23 cellular contexts compared by ENCODE assay signal in genomic region chr7:123075838-123076462, GRCh38.
DNase-seq lines count a peak whose midpoint lies in the region; ATAC-seq and TF ChIP-seq lines count a peak whose summit lies in the region.
"Had no signal": no experiment of that assay in that cellular context is flagged by ENCODE, and none has a peak within 500 bp of the region (broad histone marks: within the 10 kb centered on the region; RNA-seq: fewer than 3 reads in every experiment).

No MANE protein-coding gene starts in this region.

- H3K27me3 Mint-ChIP-seq in progenitor cell of endocrine pancreas = no peaks in the 10 kb centered on the region
- no peaks in the 10 kb centered on the region; the same call in 1 of the 2 replicates for H3K27me3 Mint-ChIP-seq in HFFc6 (ENCODE audit: insufficient read depth)
- H3K27me3 Mint-ChIP-seq: activated CD4-positive, alpha-beta T cell treated with anti-CD3 and anti-CD28 coated beads for 36 hours; activated CD8-positive, alpha-beta memory T cell treated with anti-CD3 and anti-CD28 coated beads, Interleukin-2, amount 10 ng/mL, durations not matched to agents 7 days and 5 days; central memory CD8-positive, alpha-beta T cell; effector memory CD8-positive, alpha-beta T cell; IgD-negative memory B cell; stimulated activated naive B cell treated with anti-CD40 and anti-IgM and Interleukin-4, amounts not matched to agents 10 μg/mL and 1 μg/mL and 100 μg/mL, for 72 hours had no signal

- H3K9ac ChIP-seq in OCI-LY3 (ENCODE audit: low read length) = peak overlapping the region; percentile 67

- no peak for TF ChIP-seq CTCF in OCI-LY3 (IDR thresholded peaks at IDR 0.05; ENCODE audit: low read depth, low read length)
- TF ChIP-seq CTCF in progenitor cell of endocrine pancreas (IDR thresholded peaks at IDR 0.05; ENCODE audit: unreplicated experiment) = no peak
- TF ChIP-seq CTCF in HFFc6 (IDR thresholded peaks at IDR 0.05) = no peak

- H3K27ac ChIP-seq in OCI-LY3 (ENCODE audit: low read length) = peak overlapping the region; percentile 95

- H2AFZ ChIP-seq in OCI-LY3 (ENCODE audit: low read depth, low read length) = peak overlapping the region; percentile 61

- H3K9me3 Mint-ChIP-seq in progenitor cell of endocrine pancreas (ENCODE audit: low read depth) (peaks cover 2% of the 10 kb centered on the region), HFFc6 (peaks cover 17% of the 10 kb centered on the region)
- H3K9me3 Mint-ChIP-seq: central memory CD8-positive, alpha-beta T cell; effector memory CD8-positive, alpha-beta T cell; neural crest cell had no signal

- DNase-seq in progenitor cell of endocrine pancreas (ENCODE audit: low spot score, unreplicated experiment) (no peak), midbrain (lab: John Stamatoyannopoulos, UW) (no peak), HFFc6 (no peak), DMS153 (lab: John Stamatoyannopoulos, UW) (no peak)
- no peak for DNase-seq in stimulated activated naive CD4-positive, alpha-beta T cell treated with Interleukin-2 at 50 U/mL for 16 hours (lab: John Stamatoyannopoulos, UW)
- DNase-seq: activated CD4-positive, alpha-beta T cell treated with anti-CD3 and anti-CD28 coated beads for 36 hours; activated CD8-positive, alpha-beta memory T cell treated with anti-CD3 and anti-CD28 coated beads, Interleukin-2, amount 10 ng/mL, durations not matched to agents 7 days and 5 days; activated effector memory CD4-positive, alpha-beta T cell treated with anti-CD3 and anti-CD28 coated beads, Interleukin-2, amount 50 U/mL, for 16 hours; amygdala; COR-L47; effector memory CD8-positive, alpha-beta T cell; glutamatergic neuron; mesenchymal stem cell; NCI-H2029; stimulated activated naive B cell treated with anti-CD40 and anti-IgM and Interleukin-4, amounts not matched to agents 10 μg/mL and 1 μg/mL and 100 μg/mL, for 72 hours; T1000; trophoblast cell had no signal

- peaks cover 6% of the 10 kb centered on the region for H3K4me1 Mint-ChIP-seq in progenitor cell of endocrine pancreas (ENCODE audit: low read depth)
- no peaks in the 10 kb centered on the region for H3K4me1 Mint-ChIP-seq in HFFc6 (ENCODE audit: low read depth)
- H3K4me1 Mint-ChIP-seq: activated CD4-positive, alpha-beta T cell treated with anti-CD3 and anti-CD28 coated beads for 36 hours; activated CD8-positive, alpha-beta memory T cell treated with anti-CD3 and anti-CD28 coated beads, Interleukin-2, amount 10 ng/mL, durations not matched to agents 7 days and 5 days; central memory CD8-positive, alpha-beta T cell; IgD-negative memory B cell; neural crest cell; stimulated activated naive B cell treated with anti-CD40 and anti-IgM and Interleukin-4, amounts not matched to agents 10 μg/mL and 1 μg/mL and 100 μg/mL, for 72 hours had no signal

- peak overlapping the region; percentile 75 for H3K4me2 ChIP-seq in OCI-LY3 (ENCODE audit: low read length)

- H3K4me3 Mint-ChIP-seq in progenitor cell of endocrine pancreas (ENCODE audit: low read depth) (no peak overlapping the region), HFFc6 (no peak overlapping the region)
- H3K4me3 Mint-ChIP-seq: activated CD4-positive, alpha-beta T cell treated with anti-CD3 and anti-CD28 coated beads for 36 hours; activated CD8-positive, alpha-beta memory T cell treated with anti-CD3 and anti-CD28 coated beads, Interleukin-2, amount 10 ng/mL, durations not matched to agents 7 days and 5 days; central memory CD8-positive, alpha-beta T cell; effector memory CD8-positive, alpha-beta T cell; IgD-negative memory B cell; neural crest cell; stimulated activated naive B cell treated with anti-CD40 and anti-IgM and Interleukin-4, amounts not matched to agents 10 μg/mL and 1 μg/mL and 100 μg/mL, for 72 hours had no signal

- no peaks in the 10 kb centered on the region for H3K36me3 ChIP-seq in OCI-LY3 (replicated peaks; ENCODE audit: low read depth, low read length)

- H3K4me3 ChIP-seq in OCI-LY3 (ENCODE audit: low read length) = peak overlapping the region; percentile 53

- H4K20me1 ChIP-seq in OCI-LY3 (ENCODE audit: insufficient read depth, low read length) = no peaks in the 10 kb centered on the region

- peak overlapping the region; percentile 26 for H3K27ac Mint-ChIP-seq in progenitor cell of endocrine pancreas
- H3K27ac Mint-ChIP-seq in HFFc6 = no peak overlapping the region
- H3K27ac Mint-ChIP-seq: activated CD4-positive, alpha-beta T cell treated with anti-CD3 and anti-CD28 coated beads for 36 hours; activated CD8-positive, alpha-beta memory T cell treated with anti-CD3 and anti-CD28 coated beads, Interleukin-2, amount 10 ng/mL, durations not matched to agents 7 days and 5 days; effector memory CD8-positive, alpha-beta T cell; IgD-negative memory B cell; stimulated activated naive B cell treated with anti-CD40 and anti-IgM and Interleukin-4, amounts not matched to agents 10 μg/mL and 1 μg/mL and 100 μg/mL, for 72 hours had no signal

- H3K36me3 Mint-ChIP-seq in progenitor cell of endocrine pancreas (ENCODE audit: insufficient read depth) (no peaks in the 10 kb centered on the region), HFFc6 (ENCODE audit: low read depth) (no peaks in the 10 kb centered on the region)
- H3K36me3 Mint-ChIP-seq: activated CD8-positive, alpha-beta memory T cell treated with anti-CD3 and anti-CD28 coated beads, Interleukin-2, amount 10 ng/mL, durations not matched to agents 7 days and 5 days; IgD-negative memory B cell; stimulated activated naive B cell treated with anti-CD40 and anti-IgM and Interleukin-4, amounts not matched to agents 10 μg/mL and 1 μg/mL and 100 μg/mL, for 72 hours had no signal

- no peaks in the 10 kb centered on the region for H3K79me2 ChIP-seq in OCI-LY3 (ENCODE audit: low read length)

- no peaks in the 10 kb centered on the region for H3K9me3 ChIP-seq in OCI-LY3 (ENCODE audit: insufficient read depth, low read length)

- H3K4me1 ChIP-seq in OCI-LY3 (ENCODE audit: low read length) = peaks cover 57% of the 10 kb centered on the region

- H3K27me3 ChIP-seq in OCI-LY3 (ENCODE audit: low read depth, low read length) = no peaks in the 10 kb centered on the region

- ATAC-seq in GM19351 (IDR thresholded peaks at IDR 0.05; ENCODE audit: unreplicated experiment) = peak; percentile 71
- ATAC-seq in HG02885 (IDR thresholded peaks at IDR 0.05; ENCODE audit: poor library complexity, unreplicated experiment) = peak; percentile 85
- ATAC-seq: activated CD4-positive, alpha-beta T cell treated with anti-CD3 and anti-CD28 coated beads for 36 hours; activated CD8-positive, alpha-beta memory T cell treated with anti-CD3 and anti-CD28 coated beads, Interleukin-2, amount 10 ng/mL, durations not matched to agents 7 days and 5 days; effector memory CD8-positive, alpha-beta T cell; stimulated activated naive B cell treated with anti-CD40 and anti-IgM and Interleukin-4, amounts not matched to agents 10 μg/mL and 1 μg/mL and 100 μg/mL, for 72 hours had no signal
